Comparison of ENCODE assay signal across 41 cellular contexts in the genomic region with DNA sequence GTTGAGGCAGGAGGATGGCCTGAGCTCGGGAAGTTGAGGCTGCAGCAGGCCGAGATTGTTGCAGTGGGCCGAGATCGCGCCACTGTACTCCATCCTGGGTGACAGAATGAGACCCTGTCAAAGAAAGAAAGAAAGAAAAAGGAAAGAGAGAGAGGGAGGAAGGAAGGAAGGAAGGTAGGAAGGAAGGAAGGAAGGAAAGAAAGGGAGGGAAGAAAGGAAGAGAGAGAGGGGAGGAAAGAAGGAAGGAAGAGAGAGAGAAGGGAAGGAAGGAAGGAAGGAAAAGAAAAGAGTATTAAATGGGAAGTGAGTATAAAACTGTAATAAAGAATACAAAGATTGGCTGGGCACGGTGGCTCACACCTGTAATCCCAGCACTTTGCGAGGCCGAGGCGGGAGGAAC.
"Had no signal": no experiment of that assay in that cellular context is flagged by ENCODE, and none has a peak within 500 bp of the region (broad histone marks: within the 10 kb centered on the region; RNA-seq: fewer than 3 reads in every experiment).

No MANE protein-coding gene starts in this region.

- H3K4me3 Mint-ChIP-seq: activated naive CD4-positive, alpha-beta T cell treated with anti-CD3 and anti-CD28 coated beads for 36 hours; activated naive CD4-positive, alpha-beta T cell treated with anti-CD3 and anti-CD28 coated beads, Interleukin-2, amount 10 ng/mL, durations not matched to agents 7 days and 5 days; activated naive CD4-positive, alpha-beta T cell treated with anti-CD3 and anti-CD28 coated beads, Interleukin-2, amount 50 U/mL, for 24 hours; activated naive CD8-positive, alpha-beta T cell; activated naive CD8-positive, alpha-beta T cell treated with anti-CD3 and anti-CD28 coated beads for 36 hours; activated naive CD8-positive, alpha-beta T cell treated with anti-CD3 and anti-CD28 coated beads, Interleukin-2, amount 10 ng/mL, durations not matched to agents 7 days and 5 days; activated naive CD8-positive, alpha-beta T cell treated with anti-CD3 and anti-CD28 coated beads, Interleukin-2, amount 50 U/mL, for 24 hours; activated T-cell treated with anti-CD3 and anti-CD28 coated beads, Interleukin-2, amount 50 U/mL, for 24 hours; activated T-cell treated with anti-CD3 and anti-CD28 coated beads, Interleukin-2, amount 50 U/mL, for 4 hours; activated T-cell treated with anti-CD3 and anti-CD28 coated beads, Interleukin-2, amount 50 U/mL, for 72 hours; activated T-helper 1 cell treated with anti-CD3 and anti-CD28 coated beads, Interleukin-12 subunit alpha, Interleukin-12 subunit beta, Interleukin-2, Interleukin-4 antibody, amounts not matched to agents 30 ng/mL and 10 ng/mL and 1 ng/mL, durations not matched to agents 14 hours and 24 hours and 36 hours; activated T-helper 17 cell treated with anti-CD3 and anti-CD28 coated beads, Interleukin-2, amount 50 U/mL, for 72 hours; brain; central memory CD8-positive, alpha-beta T cell had no signal

- H3K4me1 ChIP-seq: adrenal gland, ascending aorta, body of pancreas, breast epithelium had no signal

- H3K9me3 ChIP-seq: adrenal gland, ascending aorta, body of pancreas, breast epithelium had no signal

- H3K36me3 Mint-ChIP-seq: activated naive CD4-positive, alpha-beta T cell treated with anti-CD3 and anti-CD28 coated beads, Interleukin-2, amount 10 ng/mL, durations not matched to agents 7 days and 5 days; activated naive CD4-positive, alpha-beta T cell treated with anti-CD3 and anti-CD28 coated beads, Interleukin-2, amount 50 U/mL, for 24 hours; activated naive CD4-positive, alpha-beta T cell treated with anti-CD3 and anti-CD28 coated beads, Interleukin-2, amount 50 U/mL, for 72 hours; activated naive CD8-positive, alpha-beta T cell; activated naive CD8-positive, alpha-beta T cell treated with anti-CD3 and anti-CD28 coated beads for 36 hours; activated naive CD8-positive, alpha-beta T cell treated with anti-CD3 and anti-CD28 coated beads, Interleukin-2, amount 10 ng/mL, durations not matched to agents 7 days and 5 days; brain had no signal

- ATAC-seq: activated naive CD4-positive, alpha-beta T cell treated with anti-CD3 and anti-CD28 coated beads, Interleukin-2, amount 50 U/mL, for 72 hours; activated naive CD8-positive, alpha-beta T cell treated with anti-CD3 and anti-CD28 coated beads, Interleukin-2, amount 50 U/mL, for 24 hours; activated T-cell treated with anti-CD3 and anti-CD28 coated beads, Interleukin-2, amount 50 U/mL, for 4 hours; activated T-cell treated with anti-CD3 and anti-CD28 coated beads, Interleukin-2, amount 50 U/mL, for 72 hours; activated T-helper 17 cell treated with anti-CD3 and anti-CD28 coated beads, Interleukin-2, amount 50 U/mL, for 72 hours; body of pancreas had no signal

- H3K4me3 ChIP-seq: adrenal gland, ascending aorta, body of pancreas, breast epithelium, cardiac muscle cell had no signal

- H3K9me3 Mint-ChIP-seq: activated naive CD4-positive, alpha-beta T cell treated with anti-CD3 and anti-CD28 coated beads for 36 hours; activated naive CD4-positive, alpha-beta T cell treated with anti-CD3 and anti-CD28 coated beads, Interleukin-2, amount 10 ng/mL, durations not matched to agents 7 days and 5 days; activated naive CD4-positive, alpha-beta T cell treated with anti-CD3 and anti-CD28 coated beads, Interleukin-2, amount 50 U/mL, for 24 hours; activated naive CD4-positive, alpha-beta T cell treated with anti-CD3 and anti-CD28 coated beads, Interleukin-2, amount 50 U/mL, for 72 hours; activated naive CD8-positive, alpha-beta T cell treated with anti-CD3 and anti-CD28 coated beads for 36 hours; activated naive CD8-positive, alpha-beta T cell treated with anti-CD3 and anti-CD28 coated beads, Interleukin-2, amount 10 ng/mL, durations not matched to agents 7 days and 5 days; activated naive CD8-positive, alpha-beta T cell treated with anti-CD3 and anti-CD28 coated beads, Interleukin-2, amount 50 U/mL, for 24 hours; activated T-cell treated with anti-CD3 and anti-CD28 coated beads, Interleukin-2, amount 50 U/mL, for 24 hours; activated T-cell treated with anti-CD3 and anti-CD28 coated beads, Interleukin-2, amount 50 U/mL, for 4 hours; activated T-cell treated with anti-CD3 and anti-CD28 coated beads, Interleukin-2, amount 50 U/mL, for 72 hours; activated T-helper 1 cell treated with anti-CD3 and anti-CD28 coated beads, Interleukin-12 subunit alpha, Interleukin-12 subunit beta, Interleukin-2, Interleukin-4 antibody, amounts not matched to agents 30 ng/mL and 10 ng/mL and 1 ng/mL, durations not matched to agents 14 hours and 24 hours and 36 hours; activated T-helper 17 cell treated with anti-CD3 and anti-CD28 coated beads, Interleukin-2, amount 50 U/mL, for 72 hours; activated T-helper 2 cell treated with anti-CD3 and anti-CD28 coated beads, Interferon-gamma antibody, Interleukin-2, Interleukin-4, amounts not matched to agents 10 μg/mL and 5 μg/mL and 100 μg/mL, durations not matched to agents 14 hours and 24 hours and 36 hours; brain; central memory CD8-positive, alpha-beta T cell had no signal

- H3K4me1 Mint-ChIP-seq: activated naive CD4-positive, alpha-beta T cell treated with anti-CD3 and anti-CD28 coated beads, Interleukin-2, amount 10 ng/mL, durations not matched to agents 7 days and 5 days; activated naive CD4-positive, alpha-beta T cell treated with anti-CD3 and anti-CD28 coated beads, Interleukin-2, amount 50 U/mL, for 24 hours; activated naive CD8-positive, alpha-beta T cell treated with anti-CD3 and anti-CD28 coated beads for 36 hours; activated naive CD8-positive, alpha-beta T cell treated with anti-CD3 and anti-CD28 coated beads, Interleukin-2, amount 10 ng/mL, durations not matched to agents 7 days and 5 days; activated naive CD8-positive, alpha-beta T cell treated with anti-CD3 and anti-CD28 coated beads, Interleukin-2, amount 50 U/mL, for 24 hours; activated T-helper 17 cell treated with anti-CD3 and anti-CD28 coated beads, Interleukin-2, amount 50 U/mL, for 72 hours; brain; central memory CD8-positive, alpha-beta T cell had no signal

- DNase-seq: activated effector memory CD4-positive, alpha-beta T cell treated with anti-CD3 and anti-CD28 coated beads, Interleukin-2, amount 50 U/mL, for 16 hours; activated effector memory CD4-positive, alpha-beta T cell treated with Interleukin-2 at 50 U/mL for 16 hours; activated gamma-delta T cell; activated gamma-delta T cell treated with Interleukin-2 at 50 U/mL for 16 hours; activated naive CD4-positive, alpha-beta T cell; activated naive CD4-positive, alpha-beta T cell treated with anti-CD3 and anti-CD28 coated beads for 36 hours; activated naive CD4-positive, alpha-beta T cell treated with anti-CD3 and anti-CD28 coated beads, Interleukin-2, amount 10 ng/mL, durations not matched to agents 7 days and 5 days; activated naive CD4-positive, alpha-beta T cell treated with anti-CD3 and anti-CD28 coated beads, Interleukin-2, amount 50 U/mL, for 16 hours; activated naive CD4-positive, alpha-beta T cell treated with Interleukin-2 at 50 U/mL for 16 hours; activated naive CD8-positive, alpha-beta T cell treated with anti-CD3 and anti-CD28 coated beads for 36 hours; activated naive CD8-positive, alpha-beta T cell treated with anti-CD3 and anti-CD28 coated beads, Interleukin-2, amount 10 ng/mL, durations not matched to agents 7 days and 5 days; activated naive CD8-positive, alpha-beta T cell treated with anti-CD3 and anti-CD28 coated beads, Interleukin-2, amount 50 U/mL, for 24 hours; activated T-cell treated with anti-CD3 and anti-CD28 coated beads for 4 hours; activated T-cell treated with anti-CD3 and anti-CD28 coated beads, Interleukin-2, amount 50 U/mL, for 1 hour; activated T-cell treated with anti-CD3 and anti-CD28 coated beads, Interleukin-2, amount 50 U/mL, for 24 hours; activated T-cell treated with anti-CD3 and anti-CD28 coated beads, Interleukin-2, amount 50 U/mL, for 4 hours; activated T-cell treated with anti-CD3 and anti-CD28 coated beads, Interleukin-2, amount 50 U/mL, for 48 hours; activated T-cell treated with anti-CD3 and anti-CD28 coated beads, Interleukin-2, amount 50 U/mL, for 72 hours; adrenal gland; amniotic stem cell; amygdala; anterior cingulate cortex; aorta; body of pancreas; brain microvascular endothelial cell; caudate nucleus; central memory CD4-positive, alpha-beta T cell; cerebellar nuclear complex had no signal

- H3K27me3 Mint-ChIP-seq: activated naive CD4-positive, alpha-beta T cell treated with anti-CD3 and anti-CD28 coated beads, Interleukin-2, amount 50 U/mL, for 24 hours; activated naive CD8-positive, alpha-beta T cell treated with anti-CD3 and anti-CD28 coated beads for 36 hours; activated naive CD8-positive, alpha-beta T cell treated with anti-CD3 and anti-CD28 coated beads, Interleukin-2, amount 10 ng/mL, durations not matched to agents 7 days and 5 days; activated naive CD8-positive, alpha-beta T cell treated with anti-CD3 and anti-CD28 coated beads, Interleukin-2, amount 50 U/mL, for 24 hours; activated T-cell treated with anti-CD3 and anti-CD28 coated beads, Interleukin-2, amount 50 U/mL, for 24 hours; activated T-helper 17 cell treated with anti-CD3 and anti-CD28 coated beads, Interleukin-2, amount 50 U/mL, for 72 hours; brain had no signal

- H3K27me3 ChIP-seq: adrenal gland, ascending aorta, body of pancreas, brain microvascular endothelial cell, breast epithelium, cardiac muscle cell had no signal

- H3K36me3 ChIP-seq: adrenal gland, ascending aorta, brain microvascular endothelial cell, breast epithelium, cardiac muscle cell had no signal

- H3K27ac ChIP-seq: adrenal gland, ascending aorta, body of pancreas, brain microvascular endothelial cell, breast epithelium, cardiac muscle cell had no signal

- FAIRE-seq: astrocyte, bronchial epithelial cell had no signal

- H3K27ac Mint-ChIP-seq: activated naive CD4-positive, alpha-beta T cell treated with anti-CD3 and anti-CD28 coated beads for 36 hours; activated naive CD4-positive, alpha-beta T cell treated with anti-CD3 and anti-CD28 coated beads, Interleukin-2, amount 10 ng/mL, durations not matched to agents 7 days and 5 days; activated naive CD4-positive, alpha-beta T cell treated with anti-CD3 and anti-CD28 coated beads, Interleukin-2, amount 50 U/mL, for 24 hours; activated naive CD4-positive, alpha-beta T cell treated with anti-CD3 and anti-CD28 coated beads, Interleukin-2, amount 50 U/mL, for 72 hours; activated naive CD8-positive, alpha-beta T cell; activated naive CD8-positive, alpha-beta T cell treated with anti-CD3 and anti-CD28 coated beads for 36 hours; activated naive CD8-positive, alpha-beta T cell treated with anti-CD3 and anti-CD28 coated beads, Interleukin-2, amount 10 ng/mL, durations not matched to agents 7 days and 5 days; activated naive CD8-positive, alpha-beta T cell treated with anti-CD3 and anti-CD28 coated beads, Interleukin-2, amount 50 U/mL, for 24 hours; activated T-cell treated with anti-CD3 and anti-CD28 coated beads, Interleukin-2, amount 50 U/mL, for 24 hours; activated T-cell treated with anti-CD3 and anti-CD28 coated beads, Interleukin-2, amount 50 U/mL, for 72 hours; activated T-helper 1 cell treated with anti-CD3 and anti-CD28 coated beads, Interleukin-12 subunit alpha, Interleukin-12 subunit beta, Interleukin-2, Interleukin-4 antibody, amounts not matched to agents 30 ng/mL and 10 ng/mL and 1 ng/mL, durations not matched to agents 14 hours and 24 hours and 36 hours; activated T-helper 17 cell treated with anti-CD3 and anti-CD28 coated beads, Interleukin-2, amount 50 U/mL, for 72 hours; activated T-helper 2 cell treated with anti-CD3 and anti-CD28 coated beads, Interferon-gamma antibody, Interleukin-2, Interleukin-4, amounts not matched to agents 10 μg/mL and 5 μg/mL and 100 μg/mL, durations not matched to agents 14 hours and 24 hours and 36 hours; brain had no signal
